In genomic region chr14:58298880-58299664, GRCh38 we compare ENCODE assay signal across 8 cellular contexts. TPM values are rescaled to one million over a fixed set of nuclear protein-coding genes. Genes with fewer than 3 reads are reported as not detected.
DNase-seq lines count a peak whose midpoint lies in the region; ATAC-seq lines count a peak whose summit lies in the region.

No MANE protein-coding gene starts in this region.

- peak overlapping the region; percentile 93 for H3K27ac ChIP-seq in cingulate gyrus (ENCODE audit: low read depth, low read length)

- ATAC-seq in HG03520 (IDR thresholded peaks at IDR 0.05; ENCODE audit: unreplicated experiment) = peak; percentile 11
- ATAC-seq in left lobe of liver = peak; percentile 60
- ATAC-seq in GM21515 (IDR thresholded peaks at IDR 0.05; ENCODE audit: unreplicated experiment) = no peak

- DNase-seq in DMS53 (lab: John Stamatoyannopoulos, UW) (peak; percentile 42), DMS53 treated with DMSO at 0.1 percent for 48 hours (lab: John Stamatoyannopoulos, UW; ENCODE audit: unreplicated experiment) (no peak), left lobe of liver (ENCODE audit: low spot score) (peak; percentile 58)
- DNase-seq in activated CD4-positive, alpha-beta T cell treated with anti-CD3 and anti-CD28 coated beads for 1 hour = peak; percentile 16
- DNase-seq in stimulated activated CD4-positive, alpha-beta T cell treated with anti-CD3 and anti-CD28 coated beads, Interleukin-4, amount 100 ng/mL, for 24 hours = peak; percentile 37

RNA-seq across cellular contexts. Expression of gene ARID4A, which starts 0.7 kb away (rescaled TPM):
- 16.7 TPM for total RNA-seq in left lobe of liver

RNA-seq across cellular contexts. Expression of gene PSMA3, which starts 54.4 kb away (rescaled TPM):
- 112 TPM for total RNA-seq in left lobe of liver
